Comparison of ENCODE assay signal across 16 cellular contexts in the genomic region with DNA sequence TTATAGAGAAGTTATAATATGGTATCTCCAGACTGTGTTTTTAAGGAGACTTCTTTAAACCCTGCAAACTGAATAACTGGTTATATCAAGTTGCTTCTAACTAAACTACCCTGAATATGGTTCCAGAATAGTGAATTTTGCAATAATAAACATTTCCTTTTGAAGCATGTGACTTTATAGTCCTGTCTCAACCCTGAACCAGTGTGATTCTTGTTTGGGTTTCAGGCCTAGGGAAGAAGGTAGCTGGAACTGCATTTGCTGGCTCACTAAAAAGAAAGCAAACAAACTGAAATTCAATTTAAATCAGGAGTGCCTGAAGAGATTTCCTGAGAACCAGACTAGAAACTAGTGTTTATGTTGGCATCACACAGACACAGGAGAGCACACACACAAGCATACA. TPM values are rescaled to one million over a fixed set of nuclear protein-coding genes. Genes with fewer than 3 reads are reported as not detected.
DNase-seq lines count a peak whose midpoint lies in the region; ATAC-seq and TF ChIP-seq lines count a peak whose summit lies in the region.
"Had no signal": no experiment of that assay in that cellular context is flagged by ENCODE, and none has a peak within 500 bp of the region (broad histone marks: within the 10 kb centered on the region; RNA-seq: fewer than 3 reads in every experiment).

No MANE protein-coding gene starts in this region.

- H4K5ac ChIP-seq in IMR-90 (ENCODE audit: low read depth, low read length): no peak overlapping the region

- no peak overlapping the region for H3K56ac ChIP-seq in IMR-90 (ENCODE audit: extremely low read depth, insufficient read depth, low read length)

- no peak overlapping the region; the same call in 1 of the 2 replicates for H3K4me2 ChIP-seq in IMR-90 (ENCODE audit: low read depth, low read length)
- H3K4me2 ChIP-seq: BLaER1 had no signal

- POLR2A ChIA-PET in IMR-90 (lab: Charles Lee; ENCODE audit: unreplicated experiment): interaction anchor here (0.6 kb wide), 1 partner anchor 10 kb away, joined by 3 read pairs; no protein-coding TSS in a partner anchor

- H3K14ac ChIP-seq in IMR-90 (replicated peaks; ENCODE audit: low read depth, low read length): no peak overlapping the region

- dilution Hi-C loops in IMR-90 (cut with HindIII; ENCODE audit: low sequenced_read_pairs, unreplicated experiment): no loop called here

- H2AK9ac ChIP-seq in IMR-90 (replicated peaks; ENCODE audit: low read depth, low read length, poor library complexity): no peak overlapping the region

- H2BK20ac ChIP-seq in IMR-90 (ENCODE audit: low read depth, low read length): no peak overlapping the region

- H4K91ac ChIP-seq in IMR-90 (ENCODE audit: insufficient read depth, low read depth, low read length): no peak overlapping the region

- H3K18ac ChIP-seq in IMR-90 (ENCODE audit: low read depth, low read length): no peak overlapping the region; the same call in 1 of the 2 replicates

- no peaks in the 10 kb centered on the region for H4K20me1 ChIP-seq in IMR-90 (ENCODE audit: insufficient read depth, low read length)

- H3K9me3 ChIP-seq in IMR-90 (ENCODE audit: control insufficient read depth, insufficient read depth, low read length) (no peaks in the 10 kb centered on the region), thoracic aorta (no peaks in the 10 kb centered on the region)
- H3K9me3 ChIP-seq: BLaER1, HAP-1 had no signal

- BruUV-seq in IMR-90 (replicated peaks; lab: Mats Ljungman, UMichigan): no TSS peak

- TF ChIP-seq CTCF in IMR-90 (conservative IDR thresholded peaks at IDR 0.05; ENCODE audit: low read depth, low read length) (no peak), choroid plexus epithelial cell (conservative IDR thresholded peaks at IDR 0.05; ENCODE audit: low read depth, low read length) (no peak), thoracic aorta (IDR thresholded peaks at IDR 0.05) (no peak)

- in situ Hi-C loops in IMR-90 (cut with MboI; ENCODE audit: low sequenced_read_pairs): no loop called here

- intact Hi-C loops in IMR-90 (cut with micrococcal nuclease): no loop called here

- TF ChIP-seq POLR2A in IMR-90 (IDR thresholded peaks at IDR 0.05; ENCODE audit: low read depth, low read length): no peak

- no peak overlapping the region for H2BK15ac ChIP-seq in IMR-90 (ENCODE audit: low read depth, low read length)

- H3K27me3 ChIP-seq in IMR-90 (ENCODE audit: control insufficient read depth, insufficient read depth, low read length) (peaks cover 43% of the 10 kb centered on the region), thoracic aorta (replicated peaks; ENCODE audit: insufficient read depth) (no peaks in the 10 kb centered on the region)

- H2BK120ac ChIP-seq in IMR-90 (ENCODE audit: low read depth, low read length): no peak overlapping the region

- no peak for TF ChIP-seq RAD21 in IMR-90 (IDR thresholded peaks at IDR 0.05; ENCODE audit: low read length)

- H3K27ac ChIP-seq in IMR-90 (ENCODE audit: insufficient read depth, low read length) (peak overlapping the region; percentile 60; the same call in 1 of the 2 replicates), thoracic aorta (peak overlapping the region; percentile 73 to 82)
- H3K27ac ChIP-seq: BLaER1 had no signal

- H3K9me1 ChIP-seq in IMR-90 (ENCODE audit: insufficient read depth, low read length): 0 out of 2 replicates have a peak, but pooled peaks cover 3% of the 10 kb centered on the region

- H3K4ac ChIP-seq in IMR-90 (ENCODE audit: low read depth, low read length): no peak overlapping the region

- peaks cover 9% of the 10 kb centered on the region; the same call in 1 of the 2 replicates for H3K4me1 ChIP-seq in IMR-90 (ENCODE audit: control insufficient read depth, insufficient read depth, low read length)
- H3K4me1 ChIP-seq in thoracic aorta (ENCODE audit: control insufficient read depth in 1 of 2, low read depth in 2 of 2): peaks cover 9 to 74% of the 10 kb centered on the region in 2 donors
- H3K4me1 ChIP-seq: HAP-1 had no signal

- CTCF ChIA-PET in IMR-90 (lab: Yijun Ruan, JAX): no interaction called here

- ATAC-seq in IMR-90 (ENCODE audit: low read depth) (peak; percentile 12), left lobe of liver (peak; percentile 21), thoracic aorta (ENCODE audit: insufficient number of reproducible peaks, low FRiP score, low read depth) (no peak), HG03159 (IDR thresholded peaks at IDR 0.05; ENCODE audit: unreplicated experiment) (no peak), GM18511 (IDR thresholded peaks at IDR 0.05; ENCODE audit: unreplicated experiment) (no peak)
- ATAC-seq: CD8-positive, alpha-beta T cell; K562; Panc1 had no signal

- no peak overlapping the region for H4K8ac ChIP-seq in IMR-90 (ENCODE audit: low read depth in 2 of 2, low read length in 2 of 2)

- no peak overlapping the region for H2AFZ ChIP-seq in IMR-90 (replicated peaks; ENCODE audit: low read length, poor library complexity)

- no peak overlapping the region for H3K23ac ChIP-seq in IMR-90 (ENCODE audit: low read depth, low read length)

- no peak overlapping the region for H3K9ac ChIP-seq in IMR-90 (ENCODE audit: low read depth, low read length)
- H3K9ac ChIP-seq: BLaER1 had no signal

- no peak overlapping the region for H2BK5ac ChIP-seq in IMR-90 (ENCODE audit: low read depth, low read length, poor library complexity, severe bottlenecking)

- H3K4me3 ChIP-seq in IMR-90 (ENCODE audit: insufficient read depth, low read depth, low read length) (no peak overlapping the region), choroid plexus epithelial cell (ENCODE audit: low read depth, low read length) (no peak overlapping the region), thoracic aorta (no peak overlapping the region)
- H3K4me3 ChIP-seq: BLaER1, HAP-1, K562 had no signal

- H3K36me3 ChIP-seq in IMR-90 (ENCODE audit: control insufficient read depth, insufficient read depth, low read length) (no peaks in the 10 kb centered on the region), thoracic aorta (no peaks in the 10 kb centered on the region)
- H3K36me3 ChIP-seq: BLaER1, HAP-1 had no signal

- peak; percentile 34 for DNase-seq in IMR-90
- peak; percentile 21 for DNase-seq in choroid plexus epithelial cell (ENCODE audit: low read depth)
- no peak for DNase-seq in left lobe of liver (ENCODE audit: low spot score)
- DNase-seq in thoracic aorta (ENCODE audit: low spot score): no peak
- no peak for DNase-seq in NOMO-1 (lab: John Stamatoyannopoulos, UW; ENCODE audit: unreplicated experiment in 2 of 2)
- DNase-seq: CD8-positive, alpha-beta T cell; MV-4-11; NCI-H1436; NCI-H2081; NCI-H774 had no signal

- no peak overlapping the region for H2AK5ac ChIP-seq in IMR-90 (ENCODE audit: low read depth, low read length)

- no peaks in the 10 kb centered on the region for H3K79me1 ChIP-seq in IMR-90 (ENCODE audit: low read depth in 1 of 2, low read length in 2 of 2)

TF ChIP-seq in IMR-90, 13 proteins besides CTCF, POLR2A, EP300 and RAD21:
- TF ChIP-seq MAZ (IDR thresholded peaks at IDR 0.05; ENCODE audit: borderline replicate concordance, low read depth, low read length) (no peak), CEBPB (IDR thresholded peaks at IDR 0.05; ENCODE audit: low read depth, low read length) (no peak), MXI1 (IDR thresholded peaks at IDR 0.05; ENCODE audit: borderline replicate concordance, low read depth, low read length) (no peak)

RNA-seq across cellular contexts. Expression of gene ARHGEF7, which starts 4.9 kb away (rescaled TPM):
- total RNA-seq in IMR-90 (2012; rRNA removed) (44.4 and 59.0 TPM in 2 replicates), left lobe of liver (34.6 TPM), thoracic aorta (100 to 1,000 TPM; 117 to 152 TPM)
- polyA plus RNA-seq in IMR-90 (2012; rRNA removed): 32.9 and 33.6 TPM in 2 replicates
- 15.5 and 18.7 TPM in 2 replicates for polyA plus RNA-seq in IMR-90 (2012; cell fraction: cytosol; rRNA removed)
- polyA plus RNA-seq in IMR-90 (2012; cell fraction: nucleus; rRNA removed; ENCODE audit: low replicate concordance): 116 and 181 TPM in 2 replicates

Comparison
In these comparisons a context has a peak if more than half of its experiments do, and no peak if none do; other contexts are left out.
1. ATAC-seq: peak in IMR-90 (single experiment) and left lobe of liver (single experiment); none in thoracic aorta (single experiment), HG03159 (single experiment) and GM18511 (single experiment).
2. DNase-seq: peak in IMR-90 (single experiment) and choroid plexus epithelial cell (single experiment); none in left lobe of liver (single experiment), thoracic aorta (single experiment) and NOMO-1 (0 of 2).